In genomic region chr2:47697000-47697601, GRCh38 we compare ENCODE assay signal across 13 cellular contexts.
DNase-seq lines count a peak whose midpoint lies in the region; ATAC-seq and TF ChIP-seq lines count a peak whose summit lies in the region.
"Had no signal": no experiment of that assay in that cellular context is flagged by ENCODE, and none has a peak within 500 bp of the region (broad histone marks: within the 10 kb centered on the region; RNA-seq: fewer than 3 reads in every experiment).

No MANE protein-coding gene starts in this region.

- H3K4me3 ChIP-seq in sigmoid colon: no peak overlapping the region
- H3K4me3 ChIP-seq in esophagus muscularis mucosa: no peak overlapping the region
- H3K4me3 ChIP-seq in right lobe of liver: no peak overlapping the region

- H3K27me3 ChIP-seq in sigmoid colon (no peaks in the 10 kb centered on the region), esophagus muscularis mucosa (no peaks in the 10 kb centered on the region), right lobe of liver (no peaks in the 10 kb centered on the region)

- TF ChIP-seq EP300 in sigmoid colon (IDR thresholded peaks at IDR 0.05) (no peak), esophagus muscularis mucosa (IDR thresholded peaks at IDR 0.05) (no peak)

- ATAC-seq in GM19324 (IDR thresholded peaks at IDR 0.05; ENCODE audit: low FRiP score, unreplicated experiment) (peak; percentile 72), HG02642 (IDR thresholded peaks at IDR 0.05; ENCODE audit: poor library complexity, unreplicated experiment) (peak; percentile 77), HG03520 (IDR thresholded peaks at IDR 0.05; ENCODE audit: unreplicated experiment) (peak; percentile 78), right lobe of liver (no peak)

- DNase-seq in sigmoid colon (peak; percentile 10), esophagus muscularis mucosa (ENCODE audit: extremely low spot score) (no peak), NCI-H1417 treated with DMSO at 0.1 percent for 48 hours (lab: John Stamatoyannopoulos, UW) (no peak), right lobe of liver (no peak)
- DNase-seq in activated CD4-positive, CD25-positive, alpha-beta regulatory T cell treated with anti-CD3 and anti-CD28 coated beads, Interleukin-2, amount 50 U/mL, for 72 hours: no peak
- DNase-seq: activated CD4-positive, alpha-beta memory T cell treated with anti-CD3 and anti-CD28 coated beads for 36 hours; amniotic stem cell; NCI-H2107; stimulated activated CD4-positive, alpha-beta T cell treated with anti-CD3 and anti-CD28 coated beads, Interleukin-1b, Interleukin-23, amount 100 ng/mL, for 48 hours; substantia nigra had no signal

- no peaks in the 10 kb centered on the region for H3K4me1 ChIP-seq in sigmoid colon
- no peaks in the 10 kb centered on the region for H3K4me1 ChIP-seq in esophagus muscularis mucosa
- no peaks in the 10 kb centered on the region for H3K4me1 ChIP-seq in right lobe of liver

- no peaks in the 10 kb centered on the region for H3K36me3 ChIP-seq in sigmoid colon
- H3K36me3 ChIP-seq in esophagus muscularis mucosa: no peaks in the 10 kb centered on the region
- no peaks in the 10 kb centered on the region for H3K36me3 ChIP-seq in right lobe of liver

- H3K27ac ChIP-seq in sigmoid colon (no peak overlapping the region), esophagus muscularis mucosa (replicated peaks in 1 of 4) (no peak overlapping the region), right lobe of liver (no peak overlapping the region)

- H3K9me3 ChIP-seq in sigmoid colon: no peaks in the 10 kb centered on the region
- H3K9me3 ChIP-seq in esophagus muscularis mucosa: peaks cover 0 to 4% (median 0%) of the 10 kb centered on the region in 4 donors
- H3K9me3 ChIP-seq in right lobe of liver: no peaks in the 10 kb centered on the region

- TF ChIP-seq CTCF in sigmoid colon (IDR thresholded peaks at IDR 0.05) (no peak), esophagus muscularis mucosa (IDR thresholded peaks at IDR 0.05) (no peak), right lobe of liver (IDR thresholded peaks at IDR 0.05) (no peak)

- intact Hi-C loops in sigmoid colon (cut with DNase I) (no loop called here), esophagus muscularis mucosa (cut with DNase I) (no loop called here), right lobe of liver (cut with DNase I) (no loop called here)

- no peak for TF ChIP-seq POLR2A in sigmoid colon (IDR thresholded peaks at IDR 0.05)
- TF ChIP-seq POLR2A in esophagus muscularis mucosa (IDR thresholded peaks at IDR 0.05; ENCODE audit: low read depth): no peak
- no peak for TF ChIP-seq POLR2A in right lobe of liver (IDR thresholded peaks at IDR 0.05)

- WGBS in sigmoid colon, 2 donors: 64 to 81% methylated on average over 12 of the region's 12 CpGs
- 69% methylated on average over 12 of the region's 12 CpGs for WGBS in esophagus muscularis mucosa
- 56% methylated on average over 11 of the region's 12 CpGs for WGBS in right lobe of liver (ENCODE audit: insufficient coverage, low coverage, low lambda C conversion rate, missing lambda C conversion rate)

Comparison
In these comparisons a context has a peak if more than half of its experiments do, and no peak if none do; other contexts are left out.
1. ATAC-seq: peak in GM19324 (single experiment), HG02642 (single experiment) and HG03520 (single experiment); none in right lobe of liver (0 of 4).